ENCODE assay signal across 14 cellular contexts in the genomic region with DNA sequence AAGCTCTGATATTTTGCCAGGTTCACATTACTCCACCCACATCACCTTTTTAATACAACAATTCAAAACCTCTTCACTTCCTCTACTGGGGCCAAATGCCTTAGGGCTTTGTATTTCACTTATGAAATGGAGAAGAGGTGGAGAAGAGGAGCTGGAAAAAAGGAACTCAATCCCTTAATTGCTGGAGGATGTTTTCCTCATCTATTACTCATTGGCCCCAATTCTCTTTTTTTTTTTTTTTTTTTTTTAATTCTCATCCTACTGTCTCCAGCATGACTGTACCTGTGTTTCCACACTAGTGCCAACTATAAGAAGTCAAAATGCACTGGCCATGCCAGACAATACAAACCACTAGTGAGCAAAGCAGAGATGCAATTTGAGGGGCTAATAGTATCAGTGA.
"Had no signal": no experiment of that assay in that cellular context is flagged by ENCODE, and none has a peak within 500 bp of the region (broad histone marks: within the 10 kb centered on the region; RNA-seq: fewer than 3 reads in every experiment).

No MANE protein-coding gene starts in this region.

- H3K4me1 ChIP-seq: vagina had no signal

- H3K4me3 ChIP-seq: heart left ventricle, smooth muscle cell, tibial nerve, vagina had no signal

- DNase-seq: activated CD4-positive, alpha-beta memory T cell treated with anti-CD3 and anti-CD28 coated beads for 36 hours; activated gamma-delta T cell; activated naive CD8-positive, alpha-beta T cell treated with anti-CD3 and anti-CD28 coated beads for 36 hours; activated T-cell treated with anti-CD3 and anti-CD28 coated beads, Interleukin-2, amount 50 U/mL, for 48 hours; brain microvascular endothelial cell; heart left ventricle; nucleus accumbens; right cardiac atrium had no signal

- H3K27me3 ChIP-seq: brain microvascular endothelial cell, heart left ventricle, tibial nerve, vagina had no signal

- H3K27ac ChIP-seq: brain microvascular endothelial cell, heart left ventricle, tibial nerve, vagina had no signal

- ATAC-seq: heart left ventricle; left lobe of liver; natural killer cell treated with Interleukin-12 subunit alpha and Interleukin-12 subunit beta and Interleukin-15 and Interleukin-18, amount 100 ng/mL, for 72 hours; right cardiac atrium; stimulated activated memory B cell treated with anti-CD40 and anti-IgM and Interleukin-4, amounts not matched to agents 10 μg/mL and 1 μg/mL and 100 μg/mL, for 72 hours had no signal

- H3K9me3 ChIP-seq: heart left ventricle, tibial nerve, vagina had no signal

- H3K4me2 ChIP-seq: smooth muscle cell had no signal
